In genomic region chr14:89310211-89310610, GRCh38 we compare ENCODE assay signal across 25 cellular contexts.
DNase-seq lines count a peak whose midpoint lies in the region; ATAC-seq, FAIRE-seq and TF ChIP-seq lines count a peak whose summit lies in the region.
"Had no signal": no experiment of that assay in that cellular context is flagged by ENCODE, and none has a peak within 500 bp of the region (broad histone marks: within the 10 kb centered on the region; RNA-seq: fewer than 3 reads in every experiment).

No MANE protein-coding gene starts in this region.

- H3K4me3 Mint-ChIP-seq in WTC11 (no peak overlapping the region), naive B cell (peak overlapping the region in 1 of 8 donors; percentile 59)
- no peak overlapping the region for H3K4me3 Mint-ChIP-seq in effector memory CD8-positive, alpha-beta T cell
- H3K4me3 Mint-ChIP-seq: CD8-positive, alpha-beta memory T cell had no signal

- ATAC-seq in WTC11 (no peak), naive B cell (ENCODE audit: low read depth in 2 of 2) (no peak), left lobe of liver (no peak)
- no peak for ATAC-seq in effector memory CD8-positive, alpha-beta T cell (replicated peaks)

- H3K27me3 Mint-ChIP-seq in WTC11 (ENCODE audit: low read depth) = no peaks in the 10 kb centered on the region
- no peaks in the 10 kb centered on the region for H3K27me3 Mint-ChIP-seq in naive B cell
- H3K27me3 Mint-ChIP-seq in effector memory CD8-positive, alpha-beta T cell = no peaks in the 10 kb centered on the region
- H3K27me3 Mint-ChIP-seq: CD8-positive, alpha-beta memory T cell had no signal

- H3K4me2 ChIP-seq in BLaER1 treated with 17β-estradiol and CSF1 and Interleukin-3, amounts not matched to agents 10 nM and 100 nM = peak overlapping the region in 6 of 11 experiments; percentile 1 to 50 (median 24); a peak in 1 of 22 replicates
- H3K4me2 ChIP-seq: KMS-11, PC-9 had no signal

- peaks cover 19% of the 10 kb centered on the region for H3K36me3 Mint-ChIP-seq in WTC11
- H3K36me3 Mint-ChIP-seq in naive B cell = no peaks in the 10 kb centered on the region
- H3K36me3 Mint-ChIP-seq in effector memory CD8-positive, alpha-beta T cell (ENCODE audit: insufficient read depth) = peaks cover 4% of the 10 kb centered on the region

- H3K9me3 ChIP-seq in BLaER1 treated with 17β-estradiol and CSF1 and Interleukin-3, amounts not matched to agents 10 nM and 100 nM (replicated peaks in 1 of 11) = peaks cover 0 to 28% (median 22%) of the 10 kb centered on the region in 11 experiments; a peak in 18 of 22 replicates

- H3K4me1 Mint-ChIP-seq in WTC11 (peaks cover 75% of the 10 kb centered on the region), naive B cell (peaks cover 38 to 72% (median 70%) of the 10 kb centered on the region in 3 donors)
- H3K4me1 Mint-ChIP-seq in effector memory CD8-positive, alpha-beta T cell (ENCODE audit: low read depth in 2 of 2) = peaks cover 28 to 50% of the 10 kb centered on the region in 2 donors

- no peak for TF ChIP-seq POLR2A in GM12892 (IDR thresholded peaks at IDR 0.05; ENCODE audit: low read depth, low read length)

- H3K4me1 ChIP-seq in BLaER1 treated with 17β-estradiol and CSF1 and Interleukin-3, amounts not matched to agents 10 nM and 100 nM = peaks cover 31 to 54% (median 42%) of the 10 kb centered on the region in 10 experiments

- H3K9me3 Mint-ChIP-seq in WTC11 (0 out of 2 replicates have a peak, but pooled peaks cover 3% of the 10 kb centered on the region), naive B cell (peaks cover 0 to 2% (median 0%) of the 10 kb centered on the region in 7 donors)
- no peaks in the 10 kb centered on the region for H3K9me3 Mint-ChIP-seq in effector memory CD8-positive, alpha-beta T cell
- H3K9me3 Mint-ChIP-seq: CD8-positive, alpha-beta memory T cell had no signal

- DNase-seq in GM12892 (ENCODE audit: insufficient read length) (no peak), WTC11 (ENCODE audit: low spot score) (no peak), naive B cell (no peak), OCI-M1 (lab: John Stamatoyannopoulos, UW) (no peak), left lobe of liver (ENCODE audit: low spot score) (no peak), hippocampal formation (lab: John Stamatoyannopoulos, UW) (no peak)
- no peak for DNase-seq in effector memory CD8-positive, alpha-beta T cell
- DNase-seq: Calu3; CD8-positive, alpha-beta memory T cell; DMS153; GDM1; GOT3; HCEC 1CT; NCI-H1105; NCI-H2081; NCI-H446; NCI-H526; PC-9; SHP77 treated with DMSO at 0.1 percent for 48 hours had no signal

- peak; percentile 85 for FAIRE-seq in GM12892 (lab: Jason Lieb, UNC)
- FAIRE-seq: A204.1 had no signal

- CTCF ChIA-PET in WTC11 (lab: Charles Lee) = no interaction called here

- peaks cover 12 to 61% (median 32%) of the 10 kb centered on the region in 11 experiments; a peak in 21 of 22 replicates for H3K36me3 ChIP-seq in BLaER1 treated with 17β-estradiol and CSF1 and Interleukin-3, amounts not matched to agents 10 nM and 100 nM

- no peak overlapping the region for H3K27ac ChIP-seq in BLaER1 treated with 17β-estradiol and CSF1 and Interleukin-3, amounts not matched to agents 10 nM and 100 nM
- H3K27ac ChIP-seq: HL-60, KMS-11, PC-9, RWPE1, SK-N-MC had no signal

- H3K9ac ChIP-seq in BLaER1 treated with 17β-estradiol and CSF1 and Interleukin-3, amounts not matched to agents 10 nM and 100 nM = no peak overlapping the region
- H3K9ac ChIP-seq: KMS-11 had no signal

- peaks cover 0 to 52% (median 7%) of the 10 kb centered on the region in 11 experiments; a peak in 7 of 22 replicates for H4K20me1 ChIP-seq in BLaER1 treated with 17β-estradiol and CSF1 and Interleukin-3, amounts not matched to agents 10 nM and 100 nM

- no peak overlapping the region for H3K4me3 ChIP-seq in BLaER1 treated with 17β-estradiol and CSF1 and Interleukin-3, amounts not matched to agents 10 nM and 100 nM
- H3K4me3 ChIP-seq: PC-9, SK-N-MC had no signal

- no peaks in the 10 kb centered on the region for H3K27me3 ChIP-seq in BLaER1 treated with 17β-estradiol and CSF1 and Interleukin-3, amounts not matched to agents 10 nM and 100 nM

- no peak for TF ChIP-seq CTCF in WTC11 (IDR thresholded peaks at IDR 0.05)

- H3K27ac Mint-ChIP-seq in WTC11 (peak overlapping the region; percentile 60), naive B cell (peak overlapping the region in 4 of 6 donors; percentile 49 to 100 (median 89))
- H3K27ac Mint-ChIP-seq in effector memory CD8-positive, alpha-beta T cell = peak overlapping the region in 1 of 2 donors; percentile 41

- POLR2A ChIA-PET in WTC11 (lab: Charles Lee) = interaction anchor here (0.6 kb wide), 1 partner anchor 304 kb away, joined by 6 read pairs; no protein-coding TSS in a partner anchor

TF ChIP-seq in WTC11, 78 proteins besides CTCF, POLR2A, EP300 and RAD21:
- no peak for TF ChIP-seq RELA (CRISPR knock-in tag; IDR thresholded peaks at IDR 0.05; ENCODE audit: borderline replicate concordance)
- no peak for TF ChIP-seq CREB1 (CRISPR knock-in tag; IDR thresholded peaks at IDR 0.05)
- no peak for TF ChIP-seq GRHL2 (CRISPR knock-in tag; IDR thresholded peaks at IDR 0.05; ENCODE audit: insufficient replicate concordance, severe bottlenecking)
- no peak for TF ChIP-seq STAT6 (CRISPR knock-in tag; conservative IDR thresholded peaks at IDR 0.05; ENCODE audit: low read depth)
